Comparison of ENCODE assay signal across 16 cellular contexts in the genomic region with DNA sequence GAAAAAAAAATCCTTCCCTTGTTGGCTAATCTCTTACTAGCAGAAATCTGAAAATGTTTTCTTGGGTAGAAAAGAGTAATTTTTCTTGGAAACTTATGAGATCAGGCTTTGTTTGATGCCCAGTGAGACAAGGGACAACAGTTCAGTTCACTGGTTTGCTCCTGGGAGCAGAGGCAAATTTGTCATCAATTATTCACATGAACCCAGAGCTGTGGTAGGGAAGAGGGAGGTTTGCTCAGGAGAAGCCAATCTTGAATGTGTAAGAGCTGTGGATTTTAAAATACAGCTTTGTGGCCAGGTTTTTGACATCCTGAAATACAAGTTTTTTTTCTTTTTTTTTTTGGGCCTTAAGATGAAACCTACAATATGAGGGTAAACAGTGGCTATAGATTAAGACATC.
"Had no signal": no experiment of that assay in that cellular context is flagged by ENCODE, and none has a peak within 500 bp of the region (broad histone marks: within the 10 kb centered on the region; RNA-seq: fewer than 3 reads in every experiment).

No MANE protein-coding gene starts in this region.

- H3K36me3 ChIP-seq: gastroesophageal sphincter, sigmoid colon, upper lobe of right lung had no signal

- H3K27me3 ChIP-seq: gastroesophageal sphincter, hepatocyte, sigmoid colon, testis, upper lobe of right lung had no signal

- H3K9me3 ChIP-seq: testis, upper lobe of right lung had no signal

- H3K27ac Mint-ChIP-seq: activated naive CD8-positive, alpha-beta T cell treated with anti-CD3 and anti-CD28 coated beads for 36 hours; dendritic cell treated with granulocyte-macrophage colony-stimulating factor and Interleukin-4, amounts not matched to agents 40 ng/mL and 50 ng/mL, for 4 days; stimulated activated naive CD8-positive, alpha-beta T cell treated with anti-CD3 and anti-CD28 coated beads, Interleukin-15, amount 100 ng/mL, for 72 hours had no signal

- H3K9me3 Mint-ChIP-seq: activated naive CD8-positive, alpha-beta T cell treated with anti-CD3 and anti-CD28 coated beads for 36 hours had no signal

- H3K4me1 Mint-ChIP-seq: activated naive CD8-positive, alpha-beta T cell treated with anti-CD3 and anti-CD28 coated beads for 36 hours; stimulated activated naive CD8-positive, alpha-beta T cell treated with anti-CD3 and anti-CD28 coated beads, Interleukin-15, amount 100 ng/mL, for 72 hours had no signal

- DNase-seq: activated CD4-positive, alpha-beta T cell treated with anti-CD3 and anti-CD28 coated beads, Interleukin-2, amount 50 U/mL, for 1 hour; activated CD8-positive, alpha-beta memory T cell treated with anti-CD3 and anti-CD28 coated beads for 24 hours; activated gamma-delta T cell treated with Interleukin-2 at 50 U/mL for 16 hours; activated naive CD8-positive, alpha-beta T cell treated with anti-CD3 and anti-CD28 coated beads for 36 hours; amygdala; effector memory CD4-positive, alpha-beta T cell; midbrain; sigmoid colon; stimulated activated CD4-positive, alpha-beta T cell treated with anti-CD3 and anti-CD28 coated beads, Interleukin-1b, Interleukin-23, amount 100 ng/mL, for 48 hours; stimulated activated naive CD8-positive, alpha-beta T cell treated with anti-CD3 and anti-CD28 coated beads, Interleukin-15, amount 100 ng/mL, for 72 hours; T-helper 2 cell; testis; upper lobe of right lung had no signal

- H3K27ac ChIP-seq: gastroesophageal sphincter, hepatocyte, sigmoid colon, testis, upper lobe of right lung had no signal

- H2AFZ ChIP-seq: hepatocyte had no signal

- H3K4me2 ChIP-seq: hepatocyte had no signal

- H3K36me3 Mint-ChIP-seq: activated naive CD8-positive, alpha-beta T cell treated with anti-CD3 and anti-CD28 coated beads for 36 hours had no signal

- H3K4me1 ChIP-seq: gastroesophageal sphincter, testis, upper lobe of right lung had no signal

- H3K4me3 Mint-ChIP-seq: activated naive CD8-positive, alpha-beta T cell treated with anti-CD3 and anti-CD28 coated beads for 36 hours; dendritic cell treated with granulocyte-macrophage colony-stimulating factor and Interleukin-4, amounts not matched to agents 40 ng/mL and 50 ng/mL, for 4 days; stimulated activated naive CD8-positive, alpha-beta T cell treated with anti-CD3 and anti-CD28 coated beads, Interleukin-15, amount 100 ng/mL, for 72 hours had no signal

- H3K27me3 Mint-ChIP-seq: activated naive CD8-positive, alpha-beta T cell treated with anti-CD3 and anti-CD28 coated beads for 36 hours; dendritic cell treated with granulocyte-macrophage colony-stimulating factor and Interleukin-4, amounts not matched to agents 40 ng/mL and 50 ng/mL, for 4 days had no signal

- H3K79me2 ChIP-seq: hepatocyte had no signal

- H3K4me3 ChIP-seq: gastroesophageal sphincter, hepatocyte, sigmoid colon, testis, upper lobe of right lung had no signal
